Comparison of ENCODE assay signal across 18 cellular contexts in genomic region chr2:98876741-98877140, GRCh38. TPM values are rescaled to one million over a fixed set of nuclear protein-coding genes. Genes with fewer than 3 reads are reported as not detected.
"Had no signal": no experiment of that assay in that cellular context is flagged by ENCODE, and none has a peak within 500 bp of the region (broad histone marks: within the 10 kb centered on the region; RNA-seq: fewer than 3 reads in every experiment).

No MANE protein-coding gene starts in this region.

- H3K27me3 Mint-ChIP-seq: activated CD4-positive, alpha-beta T cell treated with anti-CD3 and anti-CD28 coated beads for 36 hours; central memory CD8-positive, alpha-beta T cell; T-cell had no signal

- DNase-seq: activated B cell treated with CpG ODN at 0.5 μM for 24 hours; activated CD4-positive, alpha-beta T cell treated with anti-CD3 and anti-CD28 coated beads for 36 hours; activated CD4-positive, alpha-beta T cell treated with anti-CD3 and anti-CD28 coated beads, Interleukin-2, amount 50 U/mL, for 48 hours; activated effector memory CD4-positive, alpha-beta T cell treated with anti-CD3 and anti-CD28 coated beads, Interleukin-2, amount 50 U/mL, for 16 hours; activated T-cell treated with anti-CD3 and anti-CD28 coated beads, Interleukin-2, amount 50 U/mL, for 72 hours; endodermal cell; left ventricle myocardium superior; midbrain; natural killer cell; ovary; right cardiac atrium; stimulated activated CD4-positive, alpha-beta T cell treated with anti-CD3 and anti-CD28 coated beads, Interleukin-12 subunit alpha, Interleukin-12 subunit beta, amount 100 ng/mL, for 4 hours; stimulated activated CD4-positive, alpha-beta T cell treated with anti-CD3 and anti-CD28 coated beads, Interleukin-4, amount 100 ng/mL, for 4 hours; stimulated activated naive CD8-positive, alpha-beta T cell treated with anti-CD3 and anti-CD28 coated beads, Interleukin-15, Interleukin-2, amounts not matched to agents 100 U/mL and 50 U/mL, for 24 hours; T-cell; T-helper 9 cell had no signal

- H3K4me1 Mint-ChIP-seq: activated B cell treated with CpG ODN at 0.5 μM for 24 hours; activated CD4-positive, alpha-beta T cell treated with anti-CD3 and anti-CD28 coated beads for 36 hours; endodermal cell; natural killer cell; T-cell had no signal

- H3K4me3 Mint-ChIP-seq: activated B cell treated with CpG ODN at 0.5 μM for 24 hours; activated CD4-positive, alpha-beta T cell treated with anti-CD3 and anti-CD28 coated beads for 36 hours; activated T-cell treated with anti-CD3 and anti-CD28 coated beads, Interleukin-2, amount 50 U/mL, for 72 hours; central memory CD8-positive, alpha-beta T cell; endodermal cell; natural killer cell; T-cell had no signal

- H3K36me3 Mint-ChIP-seq: activated naive CD4-positive, alpha-beta T cell treated with anti-CD3 and anti-CD28 coated beads, Interleukin-2, amount 50 U/mL, for 72 hours; natural killer cell; T-cell had no signal

- H3K9me3 Mint-ChIP-seq: activated B cell treated with CpG ODN at 0.5 μM for 24 hours; activated naive CD4-positive, alpha-beta T cell treated with anti-CD3 and anti-CD28 coated beads, Interleukin-2, amount 50 U/mL, for 72 hours; activated T-cell treated with anti-CD3 and anti-CD28 coated beads, Interleukin-2, amount 50 U/mL, for 72 hours; central memory CD8-positive, alpha-beta T cell; endodermal cell; natural killer cell; T-cell had no signal

- H3K27ac Mint-ChIP-seq: activated B cell treated with CpG ODN at 0.5 μM for 24 hours; activated CD4-positive, alpha-beta T cell treated with anti-CD3 and anti-CD28 coated beads for 36 hours; activated naive CD4-positive, alpha-beta T cell treated with anti-CD3 and anti-CD28 coated beads, Interleukin-2, amount 50 U/mL, for 72 hours; activated T-cell treated with anti-CD3 and anti-CD28 coated beads, Interleukin-2, amount 50 U/mL, for 72 hours; endodermal cell; natural killer cell; T-cell had no signal

RNA-seq across cellular contexts. Expression of gene CRACDL, which starts 59.3 kb away (rescaled TPM):
- total RNA-seq: activated B cell treated with CpG ODN at 0.5 μM for 24 hours had no signal
